Comparison of ENCODE assay signal across 8 cellular contexts in genomic region chr6:113857565-113858066, GRCh38. TPM values are rescaled to one million over a fixed set of nuclear protein-coding genes. Genes with fewer than 3 reads are reported as not detected.
DNase-seq lines count a peak whose midpoint lies in the region; ATAC-seq and TF ChIP-seq lines count a peak whose summit lies in the region.

No MANE protein-coding gene starts in this region.

- TF ChIP-seq CTCF in KMS-11 (conservative IDR thresholded peaks at IDR 0.05; ENCODE audit: low read depth, low read length) (no peak), liver (IDR thresholded peaks at IDR 0.05; ENCODE audit: low read depth, low read length, missing input control) (no peak)

- H3K9ac ChIP-seq in KMS-11 (peak overlapping the region; percentile 43; the same call in 1 of the 2 replicates), liver (ENCODE audit: low read depth in 1 of 2, low read length in 2 of 2) (peak overlapping the region; percentile 9 to 10)

- H3K27me3 ChIP-seq in KMS-11 (ENCODE audit: insufficient read depth, low read depth) = no peaks in the 10 kb centered on the region
- peaks cover 0 to 3% (median 0%) of the 10 kb centered on the region in 4 donors for H3K27me3 ChIP-seq in liver (ENCODE audit: control insufficient read depth in 4 of 4, insufficient read depth in 4 of 4, low read length in 3 of 4)

- H2AFZ ChIP-seq in KMS-11 (ENCODE audit: low read depth) = peak overlapping the region; percentile 68

- H4K20me1 ChIP-seq in KMS-11 (ENCODE audit: insufficient read depth) = no peaks in the 10 kb centered on the region

- no peaks in the 10 kb centered on the region for H3K9me3 ChIP-seq in liver (ENCODE audit: control insufficient read depth in 4 of 4, low read length in 3 of 4)

- 4% methylated on average over 25 of the region's 25 CpGs for WGBS in liver
- WGBS in urinary bladder = under 1% methylated on average over 25 of the region's 25 CpGs

- H3K27ac ChIP-seq in KMS-11 (no peak overlapping the region; the same call in 1 of the 2 replicates), caudate nucleus (ENCODE audit: low read depth, low read length) (peak overlapping the region; percentile 95), liver (ENCODE audit: low read depth in 1 of 2, low read length in 2 of 2) (peak overlapping the region; percentile 81 to 82), urinary bladder (ENCODE audit: low read depth) (peak overlapping the region; percentile 88)

- H3K4me1 ChIP-seq in KMS-11 (ENCODE audit: low read depth, poor library complexity, severe bottlenecking) = no peaks in the 10 kb centered on the region
- H3K4me1 ChIP-seq in liver (ENCODE audit: control insufficient read depth in 4 of 4, insufficient read depth in 4 of 4, low read length in 3 of 4) = peaks cover 12 to 40% (median 28%) of the 10 kb centered on the region in 4 donors
- H3K4me1 ChIP-seq in urinary bladder (ENCODE audit: insufficient read depth) = no peaks in the 10 kb centered on the region

- H3K36me3 ChIP-seq in KMS-11 (ENCODE audit: insufficient read depth) (no peaks in the 10 kb centered on the region), liver (ENCODE audit: control insufficient read depth in 4 of 4, insufficient read depth in 3 of 4, low read depth in 1 of 4, low read length in 3 of 4) (no peaks in the 10 kb centered on the region), urinary bladder (ENCODE audit: insufficient read depth) (no peaks in the 10 kb centered on the region)

- H3K4me3 ChIP-seq in KMS-11 (IDR thresholded peaks at IDR 0.05; ENCODE audit: insufficient read depth, low read depth, low read length) (no peak overlapping the region), liver (ENCODE audit: low read depth in 1 of 3, low read length in 3 of 3) (peak overlapping the region; percentile 51 to 74 (median 52)), urinary bladder (ENCODE audit: low read depth, low read length) (peak overlapping the region; percentile 56)

- ATAC-seq in GM18520 (IDR thresholded peaks at IDR 0.05; ENCODE audit: unreplicated experiment) = no peak
- ATAC-seq in HG02870 (IDR thresholded peaks at IDR 0.05; ENCODE audit: unreplicated experiment) = no peak

- DNase-seq in D341Med (ENCODE audit: low spot score) = peak; percentile 29
- peak in 25 of 61 donors; percentile 13 to 71 (median 48) for DNase-seq in caudate nucleus (lab: John Stamatoyannopoulos, UW)
- no peak for DNase-seq in activated naive CD4-positive, alpha-beta T cell treated with anti-CD3 and anti-CD28 coated beads, Interleukin-2, amount 50 U/mL, for 16 hours

- H3K79me2 ChIP-seq in KMS-11 (ENCODE audit: insufficient read depth, low read depth) = no peaks in the 10 kb centered on the region

- TF ChIP-seq RAD21 in liver (IDR thresholded peaks at IDR 0.05) = peak in 1 of 2 donors; percentile 19

- peak overlapping the region; percentile 69 for H3K4me2 ChIP-seq in KMS-11

TF ChIP-seq in liver, 16 proteins besides CTCF, POLR2A, EP300 and RAD21:
- TF ChIP-seq RXRA (IDR thresholded peaks at IDR 0.05) = no peak
- peak; percentile 1 for TF ChIP-seq YY1 (IDR thresholded peaks at IDR 0.05)
- no peak for TF ChIP-seq FOXA1 (IDR thresholded peaks at IDR 0.05)

RNA-seq across cellular contexts. Expression of gene MARCKS, which starts 0.5 kb away (rescaled TPM):
- total RNA-seq in liver (10 to 100 TPM in 1 of 2 donors, 1 to 10 TPM in 1; 3.6 to 31.6 TPM), urinary bladder (193 TPM)
- polyA plus RNA-seq in liver (1 to 10 TPM; 5.1 to 6.6 TPM), urinary bladder (22.1 TPM)
